ENCODE assay signal across 20 cellular contexts in the genomic region with DNA sequence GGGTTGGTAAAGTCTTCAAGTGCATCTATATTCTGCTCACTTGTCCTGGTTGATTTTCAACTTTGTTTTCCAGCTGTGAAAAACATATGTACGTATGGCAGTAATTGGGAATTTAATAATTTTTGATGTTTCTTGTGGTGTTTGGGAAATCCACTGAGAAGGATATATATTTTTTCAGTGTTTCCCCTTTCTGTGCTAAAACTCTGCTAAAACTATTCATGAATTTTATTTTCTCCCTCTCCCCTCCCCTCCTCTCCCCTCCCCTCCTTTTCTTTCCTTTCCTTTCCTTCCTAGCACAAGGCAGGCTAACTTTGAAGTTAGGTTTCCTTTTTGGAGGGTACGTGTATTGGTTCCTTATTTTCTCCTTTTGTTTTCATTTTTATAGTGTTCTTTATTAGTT.
"Had no signal": no experiment of that assay in that cellular context is flagged by ENCODE, and none has a peak within 500 bp of the region (broad histone marks: within the 10 kb centered on the region; RNA-seq: fewer than 3 reads in every experiment).

No MANE protein-coding gene starts in this region.

- FAIRE-seq: frontal cortex, keratinocyte had no signal

- H3K27me3 ChIP-seq: sigmoid colon, stomach, testis, tibial artery had no signal

- H3K4me1 ChIP-seq: lower lobe of right lung, prostate gland, right atrium auricular region, sigmoid colon, stomach, testis had no signal

- H3K4me3 ChIP-seq: lower lobe of right lung, prostate gland, right atrium auricular region, sigmoid colon, stomach, testis, tibial artery had no signal

- H3K9me3 Mint-ChIP-seq: effector memory CD8-positive, alpha-beta T cell; naive thymus-derived CD8-positive, alpha-beta T cell; nephron progenitor cell; stimulated activated effector memory CD8-positive, alpha-beta T cell treated with anti-CD3 and anti-CD28 coated beads, Interleukin-12 subunit alpha, Interleukin-12 subunit beta, amount 100 ng/mL, for 72 hours; type B pancreatic cell had no signal

- H3K9me3 ChIP-seq: lower lobe of right lung, prostate gland, right atrium auricular region, sigmoid colon, stomach, testis, tibial artery had no signal

- H3K4me3 Mint-ChIP-seq: effector memory CD8-positive, alpha-beta T cell; nephron progenitor cell; stimulated activated effector memory CD8-positive, alpha-beta T cell treated with anti-CD3 and anti-CD28 coated beads, Interleukin-12 subunit alpha, Interleukin-12 subunit beta, amount 100 ng/mL, for 72 hours; type B pancreatic cell had no signal

- H3K36me3 Mint-ChIP-seq: naive thymus-derived CD8-positive, alpha-beta T cell; stimulated activated effector memory CD8-positive, alpha-beta T cell treated with anti-CD3 and anti-CD28 coated beads, Interleukin-12 subunit alpha, Interleukin-12 subunit beta, amount 100 ng/mL, for 72 hours; type B pancreatic cell had no signal

- H3K27ac ChIP-seq: lower lobe of right lung, prostate gland, right atrium auricular region, sigmoid colon, stomach, testis, tibial artery had no signal

- DNase-seq: cortex of kidney; effector memory CD8-positive, alpha-beta T cell; left ventricle myocardium superior; lower lobe of right lung; naive thymus-derived CD8-positive, alpha-beta T cell; nephron progenitor cell; nucleus accumbens; sigmoid colon; stimulated activated CD4-positive, alpha-beta T cell treated with anti-CD3 and anti-CD28 coated beads, Interleukin-2, amount 100 ng/mL, for 24 hours; stimulated activated CD4-positive, alpha-beta T cell treated with anti-CD3 and anti-CD28 coated beads, Interleukin-4, amount 100 ng/mL, for 24 hours; stimulated activated naive CD4-positive, alpha-beta T cell treated with Interleukin-2 at 50 U/mL for 16 hours; stomach; testis; tibial artery had no signal

- H3K27ac Mint-ChIP-seq: stimulated activated effector memory CD8-positive, alpha-beta T cell treated with anti-CD3 and anti-CD28 coated beads, Interleukin-12 subunit alpha, Interleukin-12 subunit beta, amount 100 ng/mL, for 72 hours; type B pancreatic cell had no signal

- H3K36me3 ChIP-seq: lower lobe of right lung, prostate gland, right atrium auricular region, sigmoid colon, stomach, tibial artery had no signal

- ATAC-seq: effector memory CD8-positive, alpha-beta T cell; left ventricle myocardium superior; lower lobe of right lung; naive thymus-derived CD8-positive, alpha-beta T cell; stimulated activated effector memory CD8-positive, alpha-beta T cell treated with anti-CD3 and anti-CD28 coated beads, Interleukin-12 subunit alpha, Interleukin-12 subunit beta, amount 100 ng/mL, for 72 hours had no signal

- H3K27me3 Mint-ChIP-seq: effector memory CD8-positive, alpha-beta T cell had no signal
